ENCODE assay signal across 8 cellular contexts in genomic region chr12:48903363-48903981, GRCh38. TPM values are rescaled to one million over a fixed set of nuclear protein-coding genes. Genes with fewer than 3 reads are reported as not detected.
DNase-seq lines count a peak whose midpoint lies in the region; ATAC-seq and TF ChIP-seq lines count a peak whose summit lies in the region.

No MANE protein-coding gene starts in this region.

- TF ChIP-seq CTCF in WTC11 (IDR thresholded peaks at IDR 0.05), result no peak
- no peak for TF ChIP-seq CTCF in fibroblast of villous mesenchyme (IDR thresholded peaks at IDR 0.05; ENCODE audit: insufficient read depth, low read depth, low read length)

- H3K4me3 Mint-ChIP-seq in activated T-cell treated with anti-CD3 and anti-CD28 coated beads, Interleukin-2, amount 50 U/mL, for 4 hours, result peak overlapping the region; percentile 61
- no peak overlapping the region for H3K4me3 Mint-ChIP-seq in WTC11
- H3K4me3 Mint-ChIP-seq in stimulated activated naive B cell treated with anti-CD40 and anti-IgM and Interleukin-4, amounts not matched to agents 10 μg/mL and 1 μg/mL and 100 μg/mL, for 72 hours, result peak overlapping the region; percentile 69 to 76

- CTCF ChIA-PET in WTC11 (lab: Charles Lee), result interaction anchor here (0.6 to 9.4 kb wide), 29 partner anchors 9 to 284 kb away, joined by 3 to 126 read pairs (median 6); partner anchors contain the start of genes ARF3, DDN, DDX23 and FKBP11

- peak overlapping the region; percentile 52 for H3K4me3 ChIP-seq in fibroblast of villous mesenchyme (ENCODE audit: low read depth, low read length)

- POLR2A ChIA-PET in WTC11 (lab: Charles Lee), result no interaction called here

- no peak overlapping the region for H3K27ac Mint-ChIP-seq in WTC11
- H3K27ac Mint-ChIP-seq in stimulated activated naive B cell treated with anti-CD40 and anti-IgM and Interleukin-4, amounts not matched to agents 10 μg/mL and 1 μg/mL and 100 μg/mL, for 72 hours, result peak overlapping the region; percentile 47

- no peak for ATAC-seq in activated T-cell treated with anti-CD3 and anti-CD28 coated beads, Interleukin-2, amount 50 U/mL, for 4 hours
- no peak for ATAC-seq in WTC11
- ATAC-seq in stimulated activated naive B cell treated with anti-CD40 and anti-IgM and Interleukin-4, amounts not matched to agents 10 μg/mL and 1 μg/mL and 100 μg/mL, for 72 hours (replicated peaks), result no peak

- no peaks in the 10 kb centered on the region for H3K36me3 Mint-ChIP-seq in activated T-cell treated with anti-CD3 and anti-CD28 coated beads, Interleukin-2, amount 50 U/mL, for 4 hours (ENCODE audit: insufficient read depth)
- no peaks in the 10 kb centered on the region for H3K36me3 Mint-ChIP-seq in WTC11
- H3K36me3 Mint-ChIP-seq in stimulated activated naive B cell treated with anti-CD40 and anti-IgM and Interleukin-4, amounts not matched to agents 10 μg/mL and 1 μg/mL and 100 μg/mL, for 72 hours, result no peaks in the 10 kb centered on the region

- DNase-seq in activated T-cell treated with anti-CD3 and anti-CD28 coated beads, Interleukin-2, amount 50 U/mL, for 4 hours, result no peak
- DNase-seq in activated T-cell treated with anti-CD3 and anti-CD28 coated beads for 4 hours (no peak), WTC11 (ENCODE audit: low spot score) (no peak), fibroblast of villous mesenchyme (ENCODE audit: low read depth) (peak; percentile 85), AG08395 (ENCODE audit: low spot score) (no peak), SHP77 (lab: John Stamatoyannopoulos, UW) (no peak), EL (no peak)
- DNase-seq in stimulated activated naive B cell treated with anti-CD40 and anti-IgM and Interleukin-4, amounts not matched to agents 10 μg/mL and 1 μg/mL and 100 μg/mL, for 72 hours, result no peak

- H3K9me3 Mint-ChIP-seq in activated T-cell treated with anti-CD3 and anti-CD28 coated beads, Interleukin-2, amount 50 U/mL, for 4 hours, result no peaks in the 10 kb centered on the region
- no peaks in the 10 kb centered on the region for H3K9me3 Mint-ChIP-seq in WTC11
- H3K9me3 Mint-ChIP-seq in stimulated activated naive B cell treated with anti-CD40 and anti-IgM and Interleukin-4, amounts not matched to agents 10 μg/mL and 1 μg/mL and 100 μg/mL, for 72 hours, result no peaks in the 10 kb centered on the region

- H3K27me3 Mint-ChIP-seq in activated T-cell treated with anti-CD3 and anti-CD28 coated beads, Interleukin-2, amount 50 U/mL, for 4 hours (ENCODE audit: low read depth), result peaks cover 2% of the 10 kb centered on the region
- H3K27me3 Mint-ChIP-seq in WTC11 (ENCODE audit: low read depth), result peaks cover 17% of the 10 kb centered on the region
- H3K27me3 Mint-ChIP-seq in stimulated activated naive B cell treated with anti-CD40 and anti-IgM and Interleukin-4, amounts not matched to agents 10 μg/mL and 1 μg/mL and 100 μg/mL, for 72 hours, result peaks cover 3 to 28% of the 10 kb centered on the region in 2 donors

- peaks cover 9% of the 10 kb centered on the region for H3K4me1 Mint-ChIP-seq in activated T-cell treated with anti-CD3 and anti-CD28 coated beads, Interleukin-2, amount 50 U/mL, for 4 hours (ENCODE audit: low read depth)
- H3K4me1 Mint-ChIP-seq in WTC11, result 0 out of 2 replicates have a peak, but pooled peaks cover 3% of the 10 kb centered on the region
- peaks cover 4 to 9% of the 10 kb centered on the region in 2 donors for H3K4me1 Mint-ChIP-seq in stimulated activated naive B cell treated with anti-CD40 and anti-IgM and Interleukin-4, amounts not matched to agents 10 μg/mL and 1 μg/mL and 100 μg/mL, for 72 hours

TF ChIP-seq in WTC11, 78 proteins besides CTCF, POLR2A, EP300 and RAD21:
- TF ChIP-seq ELF4 (CRISPR knock-in tag; IDR thresholded peaks at IDR 0.05; ENCODE audit: low read depth) (no peak), HMGA2 (CRISPR knock-in tag; IDR thresholded peaks at IDR 0.05) (peak; percentile 73; the same call in 1 of the 2 replicates)

RNA-seq across cellular contexts. Expression of gene FKBP11, which starts 21.8 kb away (rescaled TPM):
- total RNA-seq in activated T-cell treated with anti-CD3 and anti-CD28 coated beads, Interleukin-2, amount 50 U/mL, for 4 hours, result 100 to 1,000 TPM; 119 to 171 (median 134) TPM
- total RNA-seq in WTC11 (2021) (54.7 to 64.5 TPM (median 62.9 TPM) in 3 replicates), fibroblast of villous mesenchyme (21.9 and 25.5 TPM in 2 replicates)

RNA-seq across cellular contexts. Expression of gene RND1, which starts 37.8 kb away (rescaled TPM):
- 1 to 10 TPM; 1.3 to 2.2 (median 2.0) TPM for total RNA-seq in activated T-cell treated with anti-CD3 and anti-CD28 coated beads, Interleukin-2, amount 50 U/mL, for 4 hours
- total RNA-seq in WTC11 (2021) (7.6 to 9.1 TPM (median 8.5 TPM) in 3 replicates), fibroblast of villous mesenchyme (under 0.01 TPM in 1 of 2 replicates, not detected in the other)

RNA-seq across cellular contexts. Expression of gene DDX23, which starts 51.5 kb away (rescaled TPM):
- total RNA-seq in activated T-cell treated with anti-CD3 and anti-CD28 coated beads, Interleukin-2, amount 50 U/mL, for 4 hours, result 100 to 1,000 TPM; 117 to 127 (median 126) TPM
- total RNA-seq in WTC11 (2021) (91.1 to 107 TPM (median 93.4 TPM) in 3 replicates), fibroblast of villous mesenchyme (51.9 and 64.3 TPM in 2 replicates)

RNA-seq across cellular contexts. Expression of gene ARF3, which starts 53.8 kb away (rescaled TPM):
- total RNA-seq in activated T-cell treated with anti-CD3 and anti-CD28 coated beads, Interleukin-2, amount 50 U/mL, for 4 hours, result 100 to 1,000 TPM in 2 of 3 donors, 10 to 100 TPM in 1; 98.6 to 110 (median 109) TPM
- total RNA-seq in WTC11 (2021) (238 to 256 TPM (median 248 TPM) in 3 replicates), fibroblast of villous mesenchyme (49.3 and 68.2 TPM in 2 replicates)
